Comparison of ENCODE assay signal across 20 cellular contexts in genomic region chr19:17112271-17112670, GRCh38. TPM values are rescaled to one million over a fixed set of nuclear protein-coding genes. Genes with fewer than 3 reads are reported as not detected.
DNase-seq lines count a peak whose midpoint lies in the region; ATAC-seq and TF ChIP-seq lines count a peak whose summit lies in the region.
"Had no signal": no experiment of that assay in that cellular context is flagged by ENCODE, and none has a peak within 500 bp of the region (broad histone marks: within the 10 kb centered on the region; RNA-seq: fewer than 3 reads in every experiment).

No MANE protein-coding gene starts in this region.

- CTCF ChIA-PET in RWPE1 (lab: Yijun Ruan, JAX) = no interaction called here

- H3K9ac ChIP-seq in BLaER1 = no peak overlapping the region

- H3K4me3 ChIP-seq in BLaER1 (no peak overlapping the region), esophagus squamous epithelium (no peak overlapping the region), skin epidermis (no peak overlapping the region)
- H3K4me3 ChIP-seq: esophagus muscularis mucosa, ovary, sigmoid colon, uterus had no signal

- POLR2A ChIA-PET in RWPE1 (lab: Yijun Ruan, JAX; ENCODE audit: low non-redundant PET) = no interaction called here

- no peak for TF ChIP-seq POLR2A in esophagus squamous epithelium (IDR thresholded peaks at IDR 0.05)

- intact Hi-C loops in esophagus squamous epithelium (cut with DNase I) = no loop called here

- no peak for TF ChIP-seq CTCF in RWPE1 (conservative IDR thresholded peaks at IDR 0.05; ENCODE audit: low read depth)
- TF ChIP-seq CTCF in esophagus squamous epithelium (IDR thresholded peaks at IDR 0.05) = no peak

- H3K4me2 ChIP-seq in BLaER1 = peak overlapping the region; percentile 55

- 84 to 88% methylated on average over 12 to 13 of the region's 17 CpGs for WGBS in esophagus squamous epithelium, 2 donors

- in situ Hi-C loops in KBM-7 (cut with MboI; ENCODE audit: low pct_unique_long_range_greater_than_20kb, low sequenced_read_pairs) = no loop called here

- H3K36me3 ChIP-seq in BLaER1 (peaks cover 82% of the 10 kb centered on the region), esophagus squamous epithelium (peaks cover 0 to 19% (median 0%) of the 10 kb centered on the region in 3 donors)
- H3K36me3 ChIP-seq: ovary, uterus had no signal

- H3K4me1 ChIP-seq in BLaER1 = peaks cover 98% of the 10 kb centered on the region
- peaks cover 34 to 68% (median 37%) of the 10 kb centered on the region in 3 donors for H3K4me1 ChIP-seq in esophagus squamous epithelium

- no peaks in the 10 kb centered on the region for H3K9me3 ChIP-seq in BLaER1
- no peaks in the 10 kb centered on the region for H3K9me3 ChIP-seq in esophagus squamous epithelium
- H3K9me3 ChIP-seq: esophagus muscularis mucosa, ovary, sigmoid colon, uterus had no signal

- H3K27ac ChIP-seq in BLaER1 = peak overlapping the region; percentile 44
- peak overlapping the region; percentile 77 for H3K27ac ChIP-seq in RWPE1
- H3K27ac ChIP-seq in esophagus squamous epithelium = peak overlapping the region in 3 of 4 donors; percentile 62 to 83 (median 72)
- peak overlapping the region in 11 of 21 experiments; percentile 1 to 69 (median 34) for H3K27ac ChIP-seq in skin epidermis
- H3K27ac ChIP-seq: ovary had no signal

- ATAC-seq in GM18868 (IDR thresholded peaks at IDR 0.05; ENCODE audit: unreplicated experiment) = no peak
- ATAC-seq: SK-N-SH treated with all-trans-retinoic acid at 6 μM for 48 hours had no signal

- no peaks in the 10 kb centered on the region for H3K27me3 ChIP-seq in BLaER1
- no peaks in the 10 kb centered on the region for H3K27me3 ChIP-seq in esophagus squamous epithelium
- H3K27me3 ChIP-seq: esophagus muscularis mucosa, ovary, sigmoid colon, uterus had no signal

- peaks cover 100% of the 10 kb centered on the region for H4K20me1 ChIP-seq in BLaER1

- DNase-seq in RWPE1 (ENCODE audit: low spot score) = no peak
- no peak for DNase-seq in esophagus squamous epithelium (lab: John Stamatoyannopoulos, UW)
- no peak for DNase-seq in NCI-H69 (lab: John Stamatoyannopoulos, UW)
- DNase-seq in KBM-7 = no peak
- no peak for DNase-seq in DMS153 treated with DMSO at 0.1 percent for 48 hours (lab: John Stamatoyannopoulos, UW; ENCODE audit: unreplicated experiment)
- DNase-seq: activated CD8-positive, alpha-beta memory T cell treated with anti-CD3 and anti-CD28 coated beads for 24 hours; left ventricle myocardium superior; NCI-H1092; NCI-H2029; NCI-H446 treated with DMSO at 0.1 percent for 48 hours; NK-92 treated with Interleukin-12 subunit alpha and Interleukin-12 subunit beta, amount 100 ng/mL, for 24 hours; ovary; sigmoid colon; T-helper 9 cell; uterus had no signal

RNA-seq across cellular contexts. Expression of gene MYO9B, which starts 36.7 kb away (rescaled TPM):
- total RNA-seq in esophagus squamous epithelium = 10 to 100 TPM; 25.5 to 60.5 (median 39.5) TPM

RNA-seq across cellular contexts. Expression of gene HAUS8, which starts 37.0 kb away (rescaled TPM):
- 1 to 10 TPM; 3.0 to 5.8 (median 3.2) TPM for total RNA-seq in esophagus squamous epithelium
